In the genomic region with DNA sequence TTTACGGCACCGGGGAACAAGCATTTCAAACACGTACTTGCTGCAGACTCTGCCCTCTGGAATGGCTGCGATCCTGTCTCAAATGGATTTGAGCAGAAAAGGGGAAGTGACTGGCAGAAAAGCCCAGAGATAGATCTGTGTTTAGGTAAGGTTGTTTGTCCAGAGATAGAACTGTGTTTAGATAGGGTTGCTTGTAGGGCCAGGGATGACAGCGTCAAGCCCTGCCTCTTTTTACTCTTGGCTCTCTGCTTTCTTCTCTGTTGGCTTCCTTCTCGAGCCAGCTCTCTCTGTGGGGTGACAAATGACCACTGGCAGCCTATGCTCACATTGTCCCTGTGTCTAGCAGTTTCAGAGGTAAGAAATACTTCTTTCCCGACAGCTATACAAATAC, we compare ENCODE assay signal across 10 cellular contexts. TPM values are rescaled to one million over a fixed set of nuclear protein-coding genes. Genes with fewer than 3 reads are reported as not detected.
DNase-seq lines count a peak whose midpoint lies in the region; ATAC-seq and TF ChIP-seq lines count a peak whose summit lies in the region.
"Had no signal": no experiment of that assay in that cellular context is flagged by ENCODE, and none has a peak within 500 bp of the region (broad histone marks: within the 10 kb centered on the region; RNA-seq: fewer than 3 reads in every experiment).

No MANE protein-coding gene starts in this region.

- no peaks in the 10 kb centered on the region for H3K4me1 Mint-ChIP-seq in endodermal cell
- peaks cover 22 to 45% (median 23%) of the 10 kb centered on the region in 3 donors for H3K4me1 Mint-ChIP-seq in naive B cell
- H3K4me1 Mint-ChIP-seq in GM23338: peaks cover 4% of the 10 kb centered on the region; the same call in 1 of the 3 replicates

- whole genome bisulfite sequencing in endodermal cell (ENCODE audit: insufficient coverage in 1 of 2, insufficient read length in 1 of 2), 2 experiments: 92% methylated on average over 6 to 7 of the region's 7 CpGs

- no peaks in the 10 kb centered on the region for H3K27me3 Mint-ChIP-seq in endodermal cell (ENCODE audit: insufficient read depth)
- H3K27me3 Mint-ChIP-seq in naive B cell: no peaks in the 10 kb centered on the region
- H3K27me3 Mint-ChIP-seq in GM23338 (ENCODE audit: insufficient read depth, low read depth, poor library complexity): peaks cover 3% of the 10 kb centered on the region

- H3K4me3 Mint-ChIP-seq in endodermal cell: no peak overlapping the region
- H3K4me3 Mint-ChIP-seq in naive B cell: peak overlapping the region in 4 of 8 donors; percentile 5 to 71 (median 50)
- H3K4me3 Mint-ChIP-seq in GM23338: no peak overlapping the region

- H4K20me1 ChIP-seq in GM23338 (replicated peaks; ENCODE audit: insufficient read depth): no peaks in the 10 kb centered on the region

- ATAC-seq in naive B cell (ENCODE audit: low read depth in 2 of 2): peak; percentile 33 to 40
- ATAC-seq in GM23338: no peak
- no peak for ATAC-seq in HG02840 (IDR thresholded peaks at IDR 0.05; ENCODE audit: low FRiP score, unreplicated experiment)

- H3K9me3 Mint-ChIP-seq in endodermal cell (peaks cover 3% of the 10 kb centered on the region), naive B cell (peaks cover 0 to 9% (median 0%) of the 10 kb centered on the region in 7 donors), GM23338 (no peaks in the 10 kb centered on the region; the same call in 2 of the 3 replicates)

- peak; percentile 75 for DNase-seq in OCI-M1 (lab: John Stamatoyannopoulos, UW)
- DNase-seq in endodermal cell: no peak
- DNase-seq in naive B cell: no peak
- no peak for DNase-seq in midbrain (lab: John Stamatoyannopoulos, UW)
- DNase-seq in GM23338 (ENCODE audit: low spot score): no peak
- DNase-seq in HUDEP-2 (lab: John Stamatoyannopoulos, UW; ENCODE audit: unreplicated experiment in 76 of 76): no peak
- DNase-seq: activated naive CD4-positive, alpha-beta T cell treated with anti-CD3 and anti-CD28 coated beads, Interleukin-2, amount 50 U/mL, for 16 hours; pancreas had no signal

- H3K27ac Mint-ChIP-seq in endodermal cell: peak overlapping the region; percentile 19
- peak overlapping the region; percentile 34 to 95 (median 84) for H3K27ac Mint-ChIP-seq in naive B cell
- H3K27ac Mint-ChIP-seq in GM23338: no peak overlapping the region

- no peaks in the 10 kb centered on the region for H3K36me3 ChIP-seq in endodermal cell (ENCODE audit: control insufficient read depth, insufficient read depth, low read length)
- no peaks in the 10 kb centered on the region for H3K36me3 ChIP-seq in GM23338 (ENCODE audit: insufficient read depth)
- H3K36me3 ChIP-seq: pancreas had no signal

- no peak overlapping the region for H3K9ac ChIP-seq in endodermal cell (ENCODE audit: extremely low read depth, low read length, poor library complexity, severe bottlenecking)

- H3K4me3 ChIP-seq in endodermal cell (ENCODE audit: low read length) (no peak overlapping the region), GM23338 (no peak overlapping the region)
- H3K4me3 ChIP-seq: pancreas had no signal

- no peak overlapping the region for H3K4me2 ChIP-seq in GM23338

- H3K36me3 Mint-ChIP-seq in endodermal cell (ENCODE audit: low read depth) (peaks cover 42% of the 10 kb centered on the region), naive B cell (peaks cover 12 to 16% of the 10 kb centered on the region in 2 donors), GM23338 (ENCODE audit: low read depth) (peaks cover 37% of the 10 kb centered on the region)

- H3K4me1 ChIP-seq in endodermal cell (ENCODE audit: control insufficient read depth, insufficient read depth, low read length): no peaks in the 10 kb centered on the region
- H3K4me1 ChIP-seq in GM23338 (ENCODE audit: insufficient read depth): no peaks in the 10 kb centered on the region

- H3K9me3 ChIP-seq in endodermal cell (ENCODE audit: control insufficient read depth, low read length): peaks cover 5% of the 10 kb centered on the region
- H3K9me3 ChIP-seq: pancreas had no signal

- H3K9me2 ChIP-seq in GM23338 (ENCODE audit: insufficient read depth): no peaks in the 10 kb centered on the region

- H3F3A ChIP-seq in GM23338 (replicated peaks; ENCODE audit: low read depth): no peaks in the 10 kb centered on the region

- no peaks in the 10 kb centered on the region for H3K79me2 ChIP-seq in GM23338 (replicated peaks; ENCODE audit: insufficient read depth)

- H3K27me3 ChIP-seq in endodermal cell (ENCODE audit: control insufficient read depth, insufficient read depth, low read length, poor library complexity, severe bottlenecking) (no peaks in the 10 kb centered on the region), GM23338 (ENCODE audit: insufficient read depth) (no peaks in the 10 kb centered on the region)
- H3K27me3 ChIP-seq: pancreas had no signal

- H2AFZ ChIP-seq in GM23338: no peak overlapping the region

- peak overlapping the region; percentile 11 for H3K27ac ChIP-seq in C4-2B
- H3K27ac ChIP-seq in endodermal cell (ENCODE audit: low read depth, low read length): no peak overlapping the region
- H3K27ac ChIP-seq in GM23338 (ENCODE audit: low read depth): no peak overlapping the region

- TF ChIP-seq CTCF in C4-2B (conservative IDR thresholded peaks at IDR 0.05) (no peak), endodermal cell (conservative IDR thresholded peaks at IDR 0.05) (no peak), GM23338 (conservative IDR thresholded peaks at IDR 0.05; ENCODE audit: low read depth in 2 of 2) (no peak)

TF ChIP-seq in GM23338, 12 proteins besides CTCF, POLR2A, EP300 and RAD21:
- TF ChIP-seq, protein P1, sequence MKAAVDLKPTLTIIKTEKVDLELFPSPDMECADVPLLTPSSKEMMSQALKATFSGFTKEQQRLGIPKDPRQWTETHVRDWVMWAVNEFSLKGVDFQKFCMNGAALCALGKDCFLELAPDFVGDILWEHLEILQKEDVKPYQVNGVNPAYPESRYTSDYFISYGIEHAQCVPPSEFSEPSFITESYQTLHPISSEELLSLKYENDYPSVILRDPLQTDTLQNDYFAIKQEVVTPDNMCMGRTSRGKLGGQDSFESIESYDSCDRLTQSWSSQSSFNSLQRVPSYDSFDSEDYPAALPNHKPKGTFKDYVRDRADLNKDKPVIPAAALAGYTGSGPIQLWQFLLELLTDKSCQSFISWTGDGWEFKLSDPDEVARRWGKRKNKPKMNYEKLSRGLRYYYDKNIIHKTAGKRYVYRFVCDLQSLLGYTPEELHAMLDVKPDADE (IDR thresholded peaks at IDR 0.05): no peak

RNA-seq across cellular contexts. Expression of a gene that starts 11.4 kb away (rescaled TPM):
- 10 to 100 TPM; 26.7 to 33.9 TPM for total RNA-seq in endodermal cell
- polyA plus RNA-seq in endodermal cell (2013, experiment 1 of 2): 19.3 TPM
- 18.8 TPM for polyA plus RNA-seq in endodermal cell (2013, experiment 2 of 2)
- polyA plus RNA-seq in naive B cell (ENCODE audit: low read depth in 6 of 6) (10 to 100 TPM; 29.3 to 54.3 (median 37.7) TPM), GM23338 (2016; fragmentation: Nextera tagmentation; extraction: Ambion mirVana) (14.0 and 14.6 TPM in 2 replicates)
- total RNA-seq in GM23338 (2014; rRNA removed; shearing (Covaris generic)): 26.2 and 31.6 TPM in 2 replicates

Comparison
In these comparisons a context has a peak if more than half of its experiments do, and no peak if none do; other contexts are left out.
1. ATAC-seq: peak in naive B cell (2 of 2); none in GM23338 (single experiment) and HG02840 (single experiment).